Comparison of ENCODE assay signal across 5 cellular contexts in genomic region chr11:44510372-44510771, GRCh38. TPM values are rescaled to one million over a fixed set of nuclear protein-coding genes. Genes with fewer than 3 reads are reported as not detected.
"Had no signal": no experiment of that assay in that cellular context is flagged by ENCODE, and none has a peak within 500 bp of the region (broad histone marks: within the 10 kb centered on the region; RNA-seq: fewer than 3 reads in every experiment).

No MANE protein-coding gene starts in this region.

- DNase-seq: H9, HCEC 1CT, KG1 had no signal

- H3K9me3 Mint-ChIP-seq: H9 had no signal

- ATAC-seq: GM23338, HepG2 had no signal

- H3K27ac Mint-ChIP-seq: GM23338, H9 had no signal

- H3K4me2 ChIP-seq: GM23338 had no signal

- H3K4me3 Mint-ChIP-seq: GM23338, H9 had no signal

- H3K4me3 ChIP-seq: GM23338 had no signal

- H3K4me1 Mint-ChIP-seq: GM23338 had no signal

- H2AFZ ChIP-seq: GM23338 had no signal

RNA-seq across cellular contexts. Expression of gene CD82, which starts 55.1 kb away (rescaled TPM):
- total RNA-seq: HepG2 had no signal
